Comparison of ENCODE assay signal across 8 cellular contexts in the genomic region with DNA sequence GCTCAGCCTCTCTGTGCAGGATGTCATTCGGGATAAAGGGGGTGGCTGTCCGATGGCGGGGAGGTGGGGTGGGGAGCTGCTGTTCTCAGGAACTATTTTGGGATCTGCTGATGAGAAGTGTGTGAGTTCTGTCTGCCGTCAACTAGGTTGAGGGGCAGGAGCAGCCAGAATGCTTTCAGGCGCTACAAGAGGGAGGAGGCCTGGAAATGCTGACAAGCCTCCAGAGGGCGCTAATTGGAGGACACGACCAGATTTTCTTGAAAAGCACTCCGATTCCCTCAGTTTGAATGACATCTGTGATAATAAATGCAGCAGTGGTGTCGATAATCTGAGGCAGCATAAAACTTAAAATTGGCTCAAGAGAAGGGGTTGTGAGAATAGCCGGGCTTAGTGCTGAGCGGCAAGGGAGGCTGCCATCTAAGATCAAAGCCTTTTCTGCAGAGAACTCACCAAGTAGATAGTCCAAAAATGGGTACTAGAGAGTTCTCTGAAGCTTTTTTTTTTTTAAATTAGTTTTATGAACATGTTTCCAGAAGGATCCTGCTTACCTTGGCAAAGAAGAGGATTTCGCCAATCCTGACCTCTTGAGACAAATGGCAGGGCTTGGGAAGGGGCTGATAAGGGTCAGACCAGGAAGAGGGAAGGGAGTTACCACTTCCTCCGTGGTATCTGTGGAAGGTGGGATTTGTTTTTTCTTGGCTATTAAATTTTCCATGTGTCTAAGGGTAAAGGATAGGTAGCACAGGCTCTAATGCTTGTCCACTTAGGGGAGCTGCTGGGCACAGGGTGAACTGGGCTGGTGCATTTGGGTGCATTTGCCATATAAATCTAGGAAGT.
DNase-seq lines count a peak whose midpoint lies in the region; ATAC-seq, FAIRE-seq and TF ChIP-seq lines count a peak whose summit lies in the region.

No MANE protein-coding gene starts in this region.

- no peak overlapping the region for H3K4me3 Mint-ChIP-seq in activated T-cell treated with anti-CD3 and anti-CD28 coated beads, Interleukin-2, amount 50 U/mL, for 72 hours

- H3K9me3 Mint-ChIP-seq in activated T-cell treated with anti-CD3 and anti-CD28 coated beads, Interleukin-2, amount 50 U/mL, for 72 hours, result no peaks in the 10 kb centered on the region

- H3K4me1 Mint-ChIP-seq in activated T-cell treated with anti-CD3 and anti-CD28 coated beads, Interleukin-2, amount 50 U/mL, for 72 hours (ENCODE audit: low read depth), result no peaks in the 10 kb centered on the region

- no peak overlapping the region for H3K27ac Mint-ChIP-seq in activated T-cell treated with anti-CD3 and anti-CD28 coated beads, Interleukin-2, amount 50 U/mL, for 72 hours

- no peak for FAIRE-seq in D721Med (lab: Jason Lieb, UNC)

- ATAC-seq in activated T-cell treated with anti-CD3 and anti-CD28 coated beads, Interleukin-2, amount 50 U/mL, for 72 hours (replicated peaks in 1 of 2), result no peak
- no peak for ATAC-seq in HG02884 (IDR thresholded peaks at IDR 0.05; ENCODE audit: unreplicated experiment)
- no peak for ATAC-seq in HG02571 (IDR thresholded peaks at IDR 0.05; ENCODE audit: unreplicated experiment)

- in situ Hi-C loops in KBM-7 (cut with MboI; ENCODE audit: low pct_unique_long_range_greater_than_20kb, low sequenced_read_pairs), result no loop called here

- peaks cover 0 to 7% of the 10 kb centered on the region in 2 donors for H3K36me3 Mint-ChIP-seq in activated T-cell treated with anti-CD3 and anti-CD28 coated beads, Interleukin-2, amount 50 U/mL, for 72 hours (ENCODE audit: insufficient read depth in 2 of 2)

- H3K27me3 Mint-ChIP-seq in activated T-cell treated with anti-CD3 and anti-CD28 coated beads, Interleukin-2, amount 50 U/mL, for 72 hours (ENCODE audit: low read depth), result no peaks in the 10 kb centered on the region

- DNase-seq in D721Med (ENCODE audit: insufficient read length, low spot score), result no peak
- peak; percentile 24 for DNase-seq in KBM-7
- peak; percentile 27 to 32 for DNase-seq in activated T-cell treated with anti-CD3 and anti-CD28 coated beads, Interleukin-2, amount 50 U/mL, for 72 hours
- peak; percentile 79 for DNase-seq in islet precursor cell
- no peak for DNase-seq in cortex of kidney (lab: John Stamatoyannopoulos, UW)
- DNase-seq in amygdala (lab: John Stamatoyannopoulos, UW), result no peak

- peak; percentile 65 for TF ChIP-seq CTCF in D721Med (IDR thresholded peaks at IDR 0.05; ENCODE audit: insufficient read depth, missing control alignments)

Comparison
In these comparisons a context has a peak if more than half of its experiments do, and no peak if none do; other contexts are left out.
1. DNase-seq: peak in KBM-7 (single experiment), activated T-cell treated with anti-CD3 and anti-CD28 coated beads, Interleukin-2, amount 50 U/mL, for 72 hours (2 of 2) and islet precursor cell (single experiment); none in D721Med (single experiment), cortex of kidney (single experiment) and amygdala (0 of 56).